In genomic region chr21:16376673-16377072, GRCh38 we compare ENCODE assay signal across 15 cellular contexts.
DNase-seq lines count a peak whose midpoint lies in the region; ATAC-seq and TF ChIP-seq lines count a peak whose summit lies in the region.
"Had no signal": no experiment of that assay in that cellular context is flagged by ENCODE, and none has a peak within 500 bp of the region (broad histone marks: within the 10 kb centered on the region; RNA-seq: fewer than 3 reads in every experiment).

No MANE protein-coding gene starts in this region.

- no peak for TF ChIP-seq CTCF in coronary artery (IDR thresholded peaks at IDR 0.05)
- TF ChIP-seq CTCF in heart right ventricle (IDR thresholded peaks at IDR 0.05) = peak in 1 of 9 donors; percentile 12
- no peak for TF ChIP-seq CTCF in osteocyte (IDR thresholded peaks at IDR 0.05)
- TF ChIP-seq CTCF in testis (IDR thresholded peaks at IDR 0.05) = no peak

- intact Hi-C loops in heart right ventricle (cut with DNase I) (loop anchor here in 3 of 10 donors (1.0 to 5.0 kb wide), 2 partner anchors 41 to 43 kb away; no protein-coding TSS in a partner anchor), testis (cut with DNase I; ENCODE audit: low total_unique reads) (no loop called here)

- peaks cover 4% of the 10 kb centered on the region for H3K36me3 Mint-ChIP-seq in osteocyte (ENCODE audit: unreplicated experiment)
- no peaks in the 10 kb centered on the region for H3K36me3 Mint-ChIP-seq in naive thymus-derived CD8-positive, alpha-beta T cell
- H3K36me3 Mint-ChIP-seq: CD8-positive, alpha-beta T cell had no signal

- H3K4me1 Mint-ChIP-seq in osteocyte (ENCODE audit: unreplicated experiment) = peaks cover 59% of the 10 kb centered on the region
- H3K4me1 Mint-ChIP-seq in naive thymus-derived CD8-positive, alpha-beta T cell = no peaks in the 10 kb centered on the region

- H3K4me3 ChIP-seq in coronary artery = no peak overlapping the region
- H3K4me3 ChIP-seq in heart right ventricle = no peak overlapping the region
- no peak overlapping the region for H3K4me3 ChIP-seq in testis

- no peak for TF ChIP-seq POLR2A in testis (IDR thresholded peaks at IDR 0.05)

- H3K36me3 ChIP-seq in heart right ventricle (no peaks in the 10 kb centered on the region), testis (ENCODE audit: low read depth, missing control alignments) (no peaks in the 10 kb centered on the region)
- H3K36me3 ChIP-seq: BE2C had no signal

- POLR2A ChIA-PET in naive thymus-derived CD8-positive, alpha-beta T cell (lab: Charles Lee) = no interaction called here

- ATAC-seq in heart right ventricle = peak; percentile 65 to 94 (median 90)
- ATAC-seq in naive thymus-derived CD8-positive, alpha-beta T cell = no peak
- ATAC-seq in HG03354 (IDR thresholded peaks at IDR 0.05; ENCODE audit: poor library complexity, severe bottlenecking, unreplicated experiment) = no peak
- ATAC-seq: CD8-positive, alpha-beta T cell; HCT116 had no signal

- H3K9me3 ChIP-seq in heart right ventricle (no peaks in the 10 kb centered on the region), testis (no peaks in the 10 kb centered on the region)
- H3K9me3 ChIP-seq: BE2C had no signal

- H3K27ac ChIP-seq in coronary artery (peak overlapping the region; percentile 49 to 66), heart right ventricle (peak overlapping the region in 9 of 10 donors; percentile 49 to 83 (median 72)), testis (peak overlapping the region; percentile 81 to 87)
- H3K27ac ChIP-seq: HL-60 had no signal

- H3K27me3 Mint-ChIP-seq in osteocyte (ENCODE audit: unreplicated experiment) = no peaks in the 10 kb centered on the region
- H3K27me3 Mint-ChIP-seq in naive thymus-derived CD8-positive, alpha-beta T cell = no peaks in the 10 kb centered on the region

- H3K27me3 ChIP-seq in heart right ventricle = no peaks in the 10 kb centered on the region
- no peaks in the 10 kb centered on the region for H3K27me3 ChIP-seq in testis
- H3K27me3 ChIP-seq: BE2C had no signal

- DNase-seq in coronary artery (ENCODE audit: low spot score) (no peak), heart right ventricle (no peak), osteocyte (ENCODE audit: extremely low spot score, unreplicated experiment) (no peak), testis (peak; percentile 31), NCI-H510A (lab: John Stamatoyannopoulos, UW) (no peak)
- DNase-seq in activated effector memory CD4-positive, alpha-beta T cell treated with anti-CD3 and anti-CD28 coated beads, Interleukin-2, amount 50 U/mL, for 16 hours = no peak
- DNase-seq in naive thymus-derived CD8-positive, alpha-beta T cell = no peak
- DNase-seq: BE2C; CD8-positive, alpha-beta T cell; GDM1; NCI-H2227 treated with DMSO at 0.1 percent for 48 hours; NCI-H526 treated with DMSO at 0.1 percent for 48 hours had no signal

- H3K4me1 ChIP-seq in heart right ventricle (peaks cover 0 to 41% (median 34%) of the 10 kb centered on the region in 9 donors), testis (peaks cover 32% of the 10 kb centered on the region)
- H3K4me1 ChIP-seq: BE2C had no signal

- WGBS in heart right ventricle, 2 donors = 21 to 30% methylated on average over 2 of the region's 2 CpGs
- WGBS in testis, 2 donors = 18 to 52% methylated on average over 2 of the region's 2 CpGs

- H3K4me3 Mint-ChIP-seq in osteocyte (ENCODE audit: unreplicated experiment) = no peak overlapping the region
- H3K4me3 Mint-ChIP-seq in naive thymus-derived CD8-positive, alpha-beta T cell = no peak overlapping the region
- H3K4me3 Mint-ChIP-seq: CD8-positive, alpha-beta T cell had no signal

- H3K27ac Mint-ChIP-seq in osteocyte (ENCODE audit: unreplicated experiment) = peak overlapping the region; percentile 84
- no peak overlapping the region for H3K27ac Mint-ChIP-seq in naive thymus-derived CD8-positive, alpha-beta T cell
- H3K27ac Mint-ChIP-seq: CD8-positive, alpha-beta T cell had no signal

- no peaks in the 10 kb centered on the region for H3K9me3 Mint-ChIP-seq in osteocyte (ENCODE audit: unreplicated experiment)
- peaks cover 0 to 3% (median 0%) of the 10 kb centered on the region in 9 donors for H3K9me3 Mint-ChIP-seq in naive thymus-derived CD8-positive, alpha-beta T cell
- H3K9me3 Mint-ChIP-seq: CD8-positive, alpha-beta T cell had no signal

Comparison
In these comparisons a context has a peak if more than half of its experiments do, and no peak if none do; other contexts are left out.
1. ATAC-seq: peak in heart right ventricle (8 of 8); none in naive thymus-derived CD8-positive, alpha-beta T cell (0 of 2) and HG03354 (single experiment).
2. Peak in every context shown above with its lines, with median percentiles within 50 percentile points of each other: H3K27ac ChIP-seq.